ENCODE assay signal across 18 cellular contexts in genomic region chr13:52879950-52880650, GRCh38. TPM values are rescaled to one million over a fixed set of nuclear protein-coding genes. Genes with fewer than 3 reads are reported as not detected.
DNase-seq lines count a peak whose midpoint lies in the region; ATAC-seq and TF ChIP-seq lines count a peak whose summit lies in the region.
"Had no signal": no experiment of that assay in that cellular context is flagged by ENCODE, and none has a peak within 500 bp of the region (broad histone marks: within the 10 kb centered on the region; RNA-seq: fewer than 3 reads in every experiment).

No MANE protein-coding gene starts in this region.

- H3K9me2 ChIP-seq in hepatocyte (replicated peaks; ENCODE audit: insufficient read depth), result no peaks in the 10 kb centered on the region

- H3K27me3 ChIP-seq in hepatocyte, result no peaks in the 10 kb centered on the region
- H3K27me3 ChIP-seq in ascending aorta, result no peaks in the 10 kb centered on the region

- DNase-seq in NCI-H510A treated with DMSO at 0.1 percent for 48 hours (lab: John Stamatoyannopoulos, UW) (peak; percentile 35), NCI-H510A (lab: John Stamatoyannopoulos, UW) (no peak), NCI-H2171 treated with DMSO at 0.1 percent for 48 hours (lab: John Stamatoyannopoulos, UW) (peak; percentile 90), hepatocyte (ENCODE audit: low spot score) (peak; percentile 7), ascending aorta (ENCODE audit: low spot score in 2 of 2) (no peak), NCI-H1436 treated with DMSO at 0.1 percent for 48 hours (lab: John Stamatoyannopoulos, UW) (no peak), putamen (ENCODE audit: low spot score) (no peak)
- DNase-seq: activated CD4-positive, alpha-beta T cell treated with anti-CD3 and anti-CD28 coated beads for 1 hour; activated CD8-positive, alpha-beta memory T cell treated with anti-CD3 and anti-CD28 coated beads, Interleukin-2, amount 50 U/mL, for 4 hours; activated naive CD4-positive, alpha-beta T cell treated with anti-CD3 and anti-CD28 coated beads for 36 hours; CD8-positive, alpha-beta memory T cell; SIG-M5 had no signal

- H3K4me3 ChIP-seq in hepatocyte, result no peak overlapping the region
- no peak overlapping the region for H3K4me3 ChIP-seq in ascending aorta
- H3K4me3 ChIP-seq: A549 had no signal

- no peaks in the 10 kb centered on the region for H3K36me3 ChIP-seq in hepatocyte (replicated peaks; ENCODE audit: insufficient read depth, low read depth)
- H3K36me3 ChIP-seq in ascending aorta, result no peaks in the 10 kb centered on the region

- no peak for ATAC-seq in GM21619 (IDR thresholded peaks at IDR 0.05; ENCODE audit: unreplicated experiment)
- ATAC-seq: A549 had no signal

- no peaks in the 10 kb centered on the region for H3K9me3 ChIP-seq in hepatocyte (ENCODE audit: low read depth)
- H3K9me3 ChIP-seq in ascending aorta, result peaks cover 3 to 6% of the 10 kb centered on the region in 2 donors
- H3K9me3 ChIP-seq: A549 had no signal

- no peaks in the 10 kb centered on the region for H3K4me1 ChIP-seq in hepatocyte (ENCODE audit: insufficient read depth)
- peaks cover 0 to 5% of the 10 kb centered on the region in 2 donors for H3K4me1 ChIP-seq in ascending aorta
- H3K4me1 ChIP-seq: A549 had no signal

- H2AFZ ChIP-seq in hepatocyte, result no peak overlapping the region

- intact Hi-C loops in ascending aorta (cut with DNase I), result no loop called here

- H3K4me2 ChIP-seq in hepatocyte, result no peak overlapping the region
- H3K4me2 ChIP-seq: A549 had no signal

- WGBS in hepatocyte (ENCODE audit: low lambda C conversion rate, missing lambda C conversion rate), result 20% methylated on average over 5 of the region's 5 CpGs

- H4K20me1 ChIP-seq in hepatocyte (ENCODE audit: insufficient read depth, poor library complexity, severe bottlenecking), result no peaks in the 10 kb centered on the region

- no peak for TF ChIP-seq CTCF in hepatocyte (IDR thresholded peaks at IDR 0.05; ENCODE audit: poor library complexity)
- TF ChIP-seq CTCF in ascending aorta (IDR thresholded peaks at IDR 0.05), result no peak

- H3K79me2 ChIP-seq in hepatocyte, result no peaks in the 10 kb centered on the region

- H3K27ac ChIP-seq in hepatocyte (no peak overlapping the region), ascending aorta (no peak overlapping the region)
- H3K27ac ChIP-seq: A549 had no signal

RNA-seq across cellular contexts. Expression of gene PCDH8, which starts 31.7 kb away (rescaled TPM):
- total RNA-seq in hepatocyte (0.37 TPM in 1 of 2 replicates, not detected in the other), ascending aorta (not detected)
- 0.19 and 0.85 TPM in 2 replicates for polyA plus RNA-seq in hepatocyte
- total RNA-seq: activated naive CD4-positive, alpha-beta T cell treated with anti-CD3 and anti-CD28 coated beads for 36 hours; bronchial epithelial cell; CD8-positive, alpha-beta memory T cell; fibroblast of lung; liver; myocyte had no signal
- polyA plus RNA-seq: A549; CD8-positive, alpha-beta memory T cell; fibroblast of lung; liver had no signal

Comparison
In these comparisons a context has a peak if more than half of its experiments do, and no peak if none do; other contexts are left out.
1. DNase-seq: peak in NCI-H510A treated with DMSO at 0.1 percent for 48 hours (single experiment), NCI-H2171 treated with DMSO at 0.1 percent for 48 hours (single experiment) and hepatocyte (single experiment); none in NCI-H510A (single experiment), ascending aorta (0 of 2), NCI-H1436 treated with DMSO at 0.1 percent for 48 hours (single experiment) and putamen (single experiment).